ENCODE assay signal across 9 cellular contexts in genomic region chr2:204260162-204260877, GRCh38.
DNase-seq lines count a peak whose midpoint lies in the region; ATAC-seq, FAIRE-seq and TF ChIP-seq lines count a peak whose summit lies in the region.
"Had no signal": no experiment of that assay in that cellular context is flagged by ENCODE, and none has a peak within 500 bp of the region (broad histone marks: within the 10 kb centered on the region; RNA-seq: fewer than 3 reads in every experiment).

No MANE protein-coding gene starts in this region.

- no peak overlapping the region for H3K9ac ChIP-seq in kidney (ENCODE audit: low read length in 2 of 2)

- TF ChIP-seq CTCF in NB4 (IDR thresholded peaks at IDR 0.05; ENCODE audit: low read depth, low read length) (peak; percentile 65), bronchial epithelial cell (IDR thresholded peaks at IDR 0.05; ENCODE audit: insufficient read depth, low read length, severe bottlenecking) (peak; percentile 71), kidney (IDR thresholded peaks at IDR 0.05; ENCODE audit: borderline replicate concordance, extremely low read depth, insufficient read depth) (peak; percentile 74)

- no peak for TF ChIP-seq POLR2A in NB4 (IDR thresholded peaks at IDR 0.05; ENCODE audit: extremely low read depth, insufficient read length)

- DNase-seq in COLO829 (ENCODE audit: low spot score) (peak; percentile 63), NB4 (ENCODE audit: low read depth) (peak; percentile 66), SW480 (ENCODE audit: low spot score) (peak; percentile 57), bronchial epithelial cell (ENCODE audit: low read depth) (peak; percentile 61), kidney (no peak), cerebellar nuclear complex (lab: John Stamatoyannopoulos, UW) (no peak)
- peak; percentile 26 to 40 for DNase-seq in stimulated activated CD4-positive, alpha-beta T cell treated with anti-CD3 and anti-CD28 coated beads, Interleukin-2, amount 100 ng/mL, for 48 hours

- no peak overlapping the region for H3K4me3 ChIP-seq in NB4 (ENCODE audit: low read depth, low read length)
- H3K4me3 ChIP-seq in bronchial epithelial cell (ENCODE audit: low read depth, low read length): no peak overlapping the region
- H3K4me3 ChIP-seq in kidney (ENCODE audit: low read length in 2 of 2): no peak overlapping the region

- no peaks in the 10 kb centered on the region for H3K27me3 ChIP-seq in bronchial epithelial cell (ENCODE audit: control insufficient read depth, insufficient read depth, low read length)

- no peak overlapping the region for H3K27ac ChIP-seq in kidney (ENCODE audit: low read depth in 2 of 2, low read length in 2 of 2)

- peak; percentile 70 for ATAC-seq in GM21528 (IDR thresholded peaks at IDR 0.05; ENCODE audit: low FRiP score, unreplicated experiment)

- H3K36me3 ChIP-seq in bronchial epithelial cell (ENCODE audit: control insufficient read depth, insufficient read depth, low read length) (no peaks in the 10 kb centered on the region), kidney (ENCODE audit: control insufficient read depth in 1 of 2, insufficient read depth in 2 of 2, low read length in 2 of 2) (no peaks in the 10 kb centered on the region)

- intact Hi-C loops in kidney (cut with DNase I): no loop called here

- peaks cover 5% of the 10 kb centered on the region in 2 donors for H3K4me1 ChIP-seq in kidney (ENCODE audit: control insufficient read depth in 1 of 2, insufficient read depth in 1 of 2, low read depth in 1 of 2, low read length in 2 of 2)

- H3K9me3 ChIP-seq in kidney (ENCODE audit: control insufficient read depth in 1 of 2, low read length in 2 of 2): no peaks in the 10 kb centered on the region

- FAIRE-seq in bronchial epithelial cell (lab: Jason Lieb, UNC): peak; percentile 62
- FAIRE-seq in kidney (lab: Jason Lieb, UNC): no peak
- FAIRE-seq: TTC549 had no signal

Comparison
In these comparisons a context has a peak if more than half of its experiments do, and no peak if none do; other contexts are left out.
1. DNase-seq: peak in COLO829 (single experiment), NB4 (single experiment), SW480 (single experiment), bronchial epithelial cell (single experiment) and stimulated activated CD4-positive, alpha-beta T cell treated with anti-CD3 and anti-CD28 coated beads, Interleukin-2, amount 100 ng/mL, for 48 hours (2 of 2); none in kidney (single experiment) and cerebellar nuclear complex (0 of 2).
2. Peak in every context shown above with its lines, with median percentiles within 50 percentile points of each other: CTCF ChIP-seq.